Comparison of ENCODE assay signal across 8 cellular contexts in the genomic region with DNA sequence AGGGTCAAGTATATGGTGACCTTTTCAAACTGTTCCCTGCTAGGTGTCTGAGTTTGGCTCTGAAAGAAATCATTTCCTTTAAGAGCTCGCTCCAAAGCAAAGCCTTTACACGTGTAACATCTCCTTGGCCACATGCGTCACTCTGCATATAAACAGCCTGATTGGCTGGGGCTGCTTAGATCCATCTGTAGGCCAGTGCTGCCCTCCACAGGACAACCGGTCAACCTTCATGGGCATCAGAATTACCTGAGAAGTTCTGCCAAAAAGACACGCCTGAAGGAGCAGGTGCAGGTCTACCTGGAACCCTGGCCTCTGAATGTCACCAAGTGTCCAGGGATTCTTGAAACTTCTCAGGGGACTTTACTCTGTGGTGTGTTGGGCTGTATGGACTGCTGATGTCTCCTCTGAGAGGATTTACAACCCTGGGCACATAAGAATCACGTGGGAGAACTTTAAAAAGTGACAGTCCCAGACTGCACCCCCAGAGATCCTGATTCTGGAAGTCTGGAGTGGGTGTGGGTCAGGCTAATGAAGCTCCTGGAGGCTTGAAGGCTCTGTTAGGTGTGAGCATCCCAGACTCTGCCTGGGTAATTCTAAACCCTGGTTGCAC.
A peak's percentile ranks its signal among the peaks of the same experiment; 100 is the strongest.
DNase-seq lines count a peak whose midpoint lies in the region; ATAC-seq and TF ChIP-seq lines count a peak whose summit lies in the region.

No MANE protein-coding gene starts in this region.

- intact Hi-C loops in left ventricle myocardium superior (cut with micrococcal nuclease): loop anchor here (2.0 kb wide), 1 partner anchor 504 kb away; no protein-coding TSS in a partner anchor

- TF ChIP-seq CTCF in GM12875 (IDR thresholded peaks at IDR 0.05; ENCODE audit: borderline replicate concordance, insufficient read depth, low read depth, low read length) (peak; percentile 68), retinal pigment epithelial cell (conservative IDR thresholded peaks at IDR 0.05; ENCODE audit: low read depth, low read length) (peak; percentile 87)

- ATAC-seq in HG02763 (IDR thresholded peaks at IDR 0.05; ENCODE audit: unreplicated experiment) (peak; percentile 85), left ventricle myocardium superior (peak; percentile 74), HG03039 (IDR thresholded peaks at IDR 0.05; ENCODE audit: unreplicated experiment) (no peak)

- peak; percentile 76 to 97 (median 85) for DNase-seq in NCI-H1417 (lab: John Stamatoyannopoulos, UW)
- DNase-seq in T follicular helper cell (ENCODE audit: low read depth): peak; percentile 66
- DNase-seq in amygdala (lab: John Stamatoyannopoulos, UW): peak in 45 of 56 donors; percentile 12 to 80 (median 52)
- peak; percentile 77 for DNase-seq in left ventricle myocardium superior
- peak; percentile 72 for DNase-seq in retinal pigment epithelial cell (ENCODE audit: low read depth)

- H3K4me3 ChIP-seq in GM12875 (ENCODE audit: low read depth, low read length): no peak overlapping the region
- H3K4me3 ChIP-seq in retinal pigment epithelial cell (ENCODE audit: low read length): no peak overlapping the region
